Comparison of ENCODE assay signal across 21 cellular contexts in genomic region chr3:185503467-185503975, GRCh38. TPM values are rescaled to one million over a fixed set of nuclear protein-coding genes. Genes with fewer than 3 reads are reported as not detected.
DNase-seq lines count a peak whose midpoint lies in the region; ATAC-seq and TF ChIP-seq lines count a peak whose summit lies in the region.
"Had no signal": no experiment of that assay in that cellular context is flagged by ENCODE, and none has a peak within 500 bp of the region (broad histone marks: within the 10 kb centered on the region; RNA-seq: fewer than 3 reads in every experiment).

No MANE protein-coding gene starts in this region.

- H3K4me3 ChIP-seq in heart right ventricle (no peak overlapping the region), right atrium auricular region (no peak overlapping the region), breast epithelium (no peak overlapping the region), suprapubic skin (no peak overlapping the region)
- H3K4me3 ChIP-seq: A549, GM12878 had no signal

- H3K4me1 ChIP-seq in heart right ventricle (peaks cover 0 to 20% (median 7%) of the 10 kb centered on the region in 9 donors), right atrium auricular region (peaks cover 0 to 18% of the 10 kb centered on the region in 2 donors), breast epithelium (no peaks in the 10 kb centered on the region), suprapubic skin (peaks cover 7% of the 10 kb centered on the region)
- H3K4me1 ChIP-seq: A549 had no signal

- no peaks in the 10 kb centered on the region for H3K27me3 ChIP-seq in heart right ventricle
- H3K27me3 ChIP-seq in right atrium auricular region, result no peaks in the 10 kb centered on the region
- H3K27me3 ChIP-seq in breast epithelium, result no peaks in the 10 kb centered on the region
- H3K27me3 ChIP-seq in suprapubic skin, result no peaks in the 10 kb centered on the region

- ATAC-seq in heart right ventricle, result no peak
- peak; percentile 45 for ATAC-seq in left colon
- no peak for ATAC-seq in GM21723 (IDR thresholded peaks at IDR 0.05; ENCODE audit: unreplicated experiment)
- ATAC-seq: GM12878 had no signal

- no peak for DNase-seq in heart right ventricle
- DNase-seq in right atrium auricular region (ENCODE audit: low spot score), result no peak
- DNase-seq in breast epithelium (ENCODE audit: low spot score in 2 of 2), result peak in 1 of 2 donors; percentile 35
- peak; percentile 21 to 34 for DNase-seq in left colon
- no peak for DNase-seq in suprapubic skin (ENCODE audit: low spot score in 2 of 2)
- DNase-seq in stimulated activated naive CD4-positive, alpha-beta T cell (lab: John Stamatoyannopoulos, UW), result no peak
- no peak for DNase-seq in AML-193 (lab: John Stamatoyannopoulos, UW)
- DNase-seq: C1 segment of cervical spinal cord, DND-41, GDM1, GOT3, NCI-H1048, NCI-H1436 treated with DMSO at 0.1 percent for 48 hours, NCI-H2081, NCI-H510A, NCI-H774 had no signal

- H3K9me3 ChIP-seq in heart right ventricle (no peaks in the 10 kb centered on the region), right atrium auricular region (no peaks in the 10 kb centered on the region), breast epithelium (no peaks in the 10 kb centered on the region), suprapubic skin (no peaks in the 10 kb centered on the region)
- H3K9me3 ChIP-seq: A549 had no signal

- TF ChIP-seq CTCF in heart right ventricle (IDR thresholded peaks at IDR 0.05), result no peak
- no peak for TF ChIP-seq CTCF in right atrium auricular region (IDR thresholded peaks at IDR 0.05)
- no peak for TF ChIP-seq CTCF in breast epithelium (IDR thresholded peaks at IDR 0.05)
- no peak for TF ChIP-seq CTCF in suprapubic skin (IDR thresholded peaks at IDR 0.05)

- 68 to 72% methylated on average over 2 of the region's 2 CpGs for WGBS in heart right ventricle, 2 donors
- 50% methylated on average over 1 of the region's 2 CpGs for WGBS in suprapubic skin

- no peak for TF ChIP-seq POLR2A in breast epithelium (IDR thresholded peaks at IDR 0.05)
- TF ChIP-seq POLR2A in suprapubic skin (IDR thresholded peaks at IDR 0.05), result no peak

- H3K36me3 ChIP-seq in heart right ventricle (no peaks in the 10 kb centered on the region), right atrium auricular region (no peaks in the 10 kb centered on the region), breast epithelium (no peaks in the 10 kb centered on the region), suprapubic skin (no peaks in the 10 kb centered on the region)

- H3K27ac ChIP-seq in heart right ventricle (peak overlapping the region in 8 of 10 donors; percentile 55 to 82 (median 62)), right atrium auricular region (peak overlapping the region in 1 of 2 donors; percentile 21), breast epithelium (peak overlapping the region; percentile 70 to 85), suprapubic skin (peak overlapping the region; percentile 72)
- H3K27ac ChIP-seq: A549, KMS-11, RWPE1 had no signal

- no peak for TF ChIP-seq EP300 in suprapubic skin (IDR thresholded peaks at IDR 0.05)

- intact Hi-C loops in heart right ventricle (cut with DNase I), result loop anchor here in 2 of 10 donors (5.0 to 10.0 kb wide), 2 partner anchors 51 to 54 kb away; partner anchors contain the start of gene LIPH (in 1 of the 2)
- intact Hi-C loops in breast epithelium (cut with DNase I; ENCODE audit: low total_unique reads), result no loop called here
- intact Hi-C loops in left colon (cut with DNase I, micrococcal nuclease), result no loop called here

RNA-seq across cellular contexts. Expression of gene TMEM41A, which starts 4.7 kb away (rescaled TPM):
- total RNA-seq in heart right ventricle (10 to 100 TPM in 8 of 10 donors, 1 to 10 TPM in 2; 8.8 to 12.7 (median 11.5) TPM), right atrium auricular region (10 to 100 TPM; 10.2 to 10.9 TPM), breast epithelium (10 to 100 TPM; 11.5 to 22.2 (median 15.1) TPM), left colon (10 to 100 TPM; 15.2 to 17.0 TPM), suprapubic skin (10 to 100 TPM; 36.4 to 42.8 (median 36.7) TPM)
- polyA plus RNA-seq in heart right ventricle, result 1 to 10 TPM; 8.7 to 9.4 TPM

RNA-seq across cellular contexts. Expression of gene LIPH, which starts 48.9 kb away (rescaled TPM):
- total RNA-seq in heart right ventricle (1 to 10 TPM in 1 of 10 donors, under 1 TPM in 9; 0.12 to 1.7 (median 0.42) TPM), right atrium auricular region (under 1 TPM; 0.41 to 0.47 TPM), breast epithelium (10 to 100 TPM in 1 of 3 donors, 1 to 10 TPM in 1, not detected in 1; 5.6 to 10.4 TPM), left colon (100 to 1,000 TPM; 122 to 162 TPM), suprapubic skin (10 to 100 TPM; 10.6 to 18.3 (median 14.7) TPM)
- polyA plus RNA-seq in heart right ventricle, result not detected

Comparison
In these comparisons a context has a peak if more than half of its experiments do, and no peak if none do; other contexts are left out.
1. DNase-seq: peak in left colon (2 of 2); none in heart right ventricle (0 of 2), right atrium auricular region (single experiment), suprapubic skin (0 of 2), stimulated activated naive CD4-positive, alpha-beta T cell (0 of 6) and AML-193 (0 of 2).
2. RNA of gene LIPH, which starts 48.9 kb away (total RNA-seq): 122 to 162 TPM in left colon; 10.6 to 18.3 TPM in suprapubic skin, 5.6 to 10.4 TPM in breast epithelium, 0.41 to 0.47 TPM in right atrium auricular region and 0.12 to 1.7 TPM in heart right ventricle; every median in the first group is over 4 times any median in the second.